ENCODE assay signal across 1 cellular context in genomic region chr10:99784025-99784730, GRCh38.
TF ChIP-seq lines count a peak whose summit lies in the region.

No MANE protein-coding gene starts in this region.

TF ChIP-seq in A549, 52 proteins besides CTCF, POLR2A, EP300 and RAD21:
- no peak for TF ChIP-seq SMC3 (IDR thresholded peaks at IDR 0.05)
- TF ChIP-seq JUNB (IDR thresholded peaks at IDR 0.05), result no peak
- TF ChIP-seq JUN (IDR thresholded peaks at IDR 0.05), result peak; percentile 66 to 84; a peak in 4 of 5 replicates
- TF ChIP-seq FOSB (CRISPR knock-in tag; IDR thresholded peaks at IDR 0.05), result peak; percentile 62; the same call in 1 of the 2 replicates
- no peak for TF ChIP-seq CBX8 (IDR thresholded peaks at IDR 0.05)
- 0 out of 2 replicates have a peak, but pooled peaks have one; percentile 20 for TF ChIP-seq NFE2L2 (conservative IDR thresholded peaks at IDR 0.05; ENCODE audit: low read length)
- TF ChIP-seq FOXS1 (CRISPR knock-in tag; IDR thresholded peaks at IDR 0.05), result no peak
- no peak for TF ChIP-seq FOSL2 (IDR thresholded peaks at IDR 0.05)
- TF ChIP-seq FOSL2 (CRISPR knock-in tag; IDR thresholded peaks at IDR 0.05), result peak; percentile 53; the same call in 1 of the 2 replicates
- 0 out of 2 replicates have a peak, but pooled peaks have one; percentile 13 for TF ChIP-seq TP53 (CRISPR knock-in tag; IDR thresholded peaks at IDR 0.05)
- TF ChIP-seq, protein P1, sequence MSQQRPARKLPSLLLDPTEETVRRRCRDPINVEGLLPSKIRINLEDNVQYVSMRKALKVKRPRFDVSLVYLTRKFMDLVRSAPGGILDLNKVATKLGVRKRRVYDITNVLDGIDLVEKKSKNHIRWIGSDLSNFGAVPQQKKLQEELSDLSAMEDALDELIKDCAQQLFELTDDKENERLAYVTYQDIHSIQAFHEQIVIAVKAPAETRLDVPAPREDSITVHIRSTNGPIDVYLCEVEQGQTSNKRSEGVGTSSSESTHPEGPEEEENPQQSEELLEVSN (IDR thresholded peaks at IDR 0.05; ENCODE audit: borderline replicate concordance, low read depth), result no peak
- peak; percentile 87 for TF ChIP-seq MAFK (IDR thresholded peaks at IDR 0.05; ENCODE audit: partially characterized antibody)
- 0 out of 3 replicates have a peak, but pooled peaks have one; percentile 48 for TF ChIP-seq BCL3 (IDR thresholded peaks at IDR 0.05)
- TF ChIP-seq MYC (IDR thresholded peaks at IDR 0.05; ENCODE audit: borderline replicate concordance, low read length), result peak; percentile 56; the same call in 1 of the 2 replicates
- TF ChIP-seq MAX (IDR thresholded peaks at IDR 0.05), result 0 out of 2 replicates have a peak, but pooled peaks have one; percentile 17
